In the genomic region with DNA sequence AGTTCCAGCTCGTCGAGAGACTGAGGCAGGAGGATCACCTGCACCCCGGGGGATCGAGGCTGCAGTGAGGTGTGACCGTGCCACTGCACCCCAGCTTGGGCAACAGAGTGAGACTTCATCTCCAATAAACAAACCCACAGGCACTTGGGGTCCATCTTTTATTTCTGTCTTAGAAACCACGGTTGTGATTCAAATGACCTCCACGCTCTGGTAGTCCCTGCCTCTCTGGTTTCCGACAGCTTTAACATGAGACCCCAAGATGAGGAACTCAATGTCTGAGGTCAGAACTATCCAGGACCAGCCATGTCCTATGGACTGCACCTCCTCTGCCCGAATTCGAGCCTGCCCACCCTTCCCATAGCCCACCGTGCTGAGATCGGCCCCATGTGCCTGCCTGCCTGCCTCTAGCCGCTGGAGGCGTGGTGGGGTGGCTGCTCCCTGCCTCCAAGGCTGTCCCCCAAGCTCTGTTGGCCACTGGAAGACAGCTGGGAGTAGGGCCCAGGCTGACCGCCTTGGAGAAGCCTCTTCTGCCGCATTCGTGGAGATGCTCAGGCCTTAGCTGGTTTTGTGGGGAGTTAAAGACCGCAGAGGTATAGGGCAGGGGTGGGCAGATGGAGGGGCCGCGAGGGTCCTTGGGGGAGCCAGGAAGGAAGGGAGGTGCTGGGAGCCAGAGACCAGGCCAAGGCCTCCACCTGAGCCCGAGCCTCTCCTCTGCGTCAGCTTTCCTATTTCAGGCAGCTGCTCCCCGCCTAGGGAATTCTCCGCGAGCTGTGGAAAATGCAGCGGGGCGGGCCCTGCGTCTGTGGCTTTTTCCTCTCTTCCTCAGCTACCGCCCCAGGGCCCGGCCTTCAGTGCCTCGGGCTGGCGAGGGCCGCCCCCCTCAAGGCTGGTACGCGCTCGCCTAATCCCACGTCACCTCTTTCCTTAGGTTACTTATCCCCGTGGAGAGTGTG, we compare ENCODE assay signal across 1 cellular context.
A peak's percentile ranks its signal among the peaks of the same experiment; 100 is the strongest.
TF ChIP-seq lines count a peak whose summit lies in the region.

No MANE protein-coding gene starts in this region.

TF ChIP-seq in HepG2, 621 proteins besides CTCF, POLR2A, EP300 and RAD21:
- TF ChIP-seq, protein P1, sequence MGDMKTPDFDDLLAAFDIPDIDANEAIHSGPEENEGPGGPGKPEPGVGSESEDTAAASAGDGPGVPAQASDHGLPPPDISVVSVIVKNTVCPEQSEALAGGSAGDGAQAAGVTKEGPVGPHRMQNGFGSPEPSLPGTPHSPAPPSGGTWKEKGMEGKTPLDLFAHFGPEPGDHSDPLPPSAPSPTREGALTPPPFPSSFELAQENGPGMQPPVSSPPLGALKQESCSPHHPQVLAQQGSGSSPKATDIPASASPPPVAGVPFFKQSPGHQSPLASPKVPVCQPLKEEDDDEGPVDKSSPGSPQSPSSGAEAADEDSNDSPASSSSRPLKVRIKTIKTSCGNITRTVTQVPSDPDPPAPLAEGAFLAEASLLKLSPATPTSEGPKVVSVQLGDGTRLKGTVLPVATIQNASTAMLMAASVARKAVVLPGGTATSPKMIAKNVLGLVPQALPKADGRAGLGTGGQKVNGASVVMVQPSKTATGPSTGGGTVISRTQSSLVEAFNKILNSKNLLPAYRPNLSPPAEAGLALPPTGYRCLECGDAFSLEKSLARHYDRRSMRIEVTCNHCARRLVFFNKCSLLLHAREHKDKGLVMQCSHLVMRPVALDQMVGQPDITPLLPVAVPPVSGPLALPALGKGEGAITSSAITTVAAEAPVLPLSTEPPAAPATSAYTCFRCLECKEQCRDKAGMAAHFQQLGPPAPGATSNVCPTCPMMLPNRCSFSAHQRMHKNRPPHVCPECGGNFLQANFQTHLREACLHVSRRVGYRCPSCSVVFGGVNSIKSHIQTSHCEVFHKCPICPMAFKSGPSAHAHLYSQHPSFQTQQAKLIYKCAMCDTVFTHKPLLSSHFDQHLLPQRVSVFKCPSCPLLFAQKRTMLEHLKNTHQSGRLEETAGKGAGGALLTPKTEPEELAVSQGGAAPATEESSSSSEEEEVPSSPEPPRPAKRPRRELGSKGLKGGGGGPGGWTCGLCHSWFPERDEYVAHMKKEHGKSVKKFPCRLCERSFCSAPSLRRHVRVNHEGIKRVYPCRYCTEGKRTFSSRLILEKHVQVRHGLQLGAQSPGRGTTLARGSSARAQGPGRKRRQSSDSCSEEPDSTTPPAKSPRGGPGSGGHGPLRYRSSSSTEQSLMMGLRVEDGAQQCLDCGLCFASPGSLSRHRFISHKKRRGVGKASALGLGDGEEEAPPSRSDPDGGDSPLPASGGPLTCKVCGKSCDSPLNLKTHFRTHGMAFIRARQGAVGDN (CRISPR knock-in tag; IDR thresholded peaks at IDR 0.05), result peak; percentile 33
- TF ChIP-seq ZBTB38 (CRISPR knock-in tag; IDR thresholded peaks at IDR 0.05), result 0 out of 2 replicates have a peak, but pooled peaks have one; percentile 40
- TF ChIP-seq, protein P2, sequence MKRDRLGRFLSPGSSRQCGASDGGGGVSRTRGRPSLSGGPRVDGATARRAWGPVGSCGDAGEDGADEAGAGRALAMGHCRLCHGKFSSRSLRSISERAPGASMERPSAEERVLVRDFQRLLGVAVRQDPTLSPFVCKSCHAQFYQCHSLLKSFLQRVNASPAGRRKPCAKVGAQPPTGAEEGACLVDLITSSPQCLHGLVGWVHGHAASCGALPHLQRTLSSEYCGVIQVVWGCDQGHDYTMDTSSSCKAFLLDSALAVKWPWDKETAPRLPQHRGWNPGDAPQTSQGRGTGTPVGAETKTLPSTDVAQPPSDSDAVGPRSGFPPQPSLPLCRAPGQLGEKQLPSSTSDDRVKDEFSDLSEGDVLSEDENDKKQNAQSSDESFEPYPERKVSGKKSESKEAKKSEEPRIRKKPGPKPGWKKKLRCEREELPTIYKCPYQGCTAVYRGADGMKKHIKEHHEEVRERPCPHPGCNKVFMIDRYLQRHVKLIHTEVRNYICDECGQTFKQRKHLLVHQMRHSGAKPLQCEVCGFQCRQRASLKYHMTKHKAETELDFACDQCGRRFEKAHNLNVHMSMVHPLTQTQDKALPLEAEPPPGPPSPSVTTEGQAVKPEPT (CRISPR knock-in tag; IDR thresholded peaks at IDR 0.05; ENCODE audit: low read depth), result no peak
TF ChIP-seq in HepG2: peak in this region for 2.
